ENCODE assay signal across 1 cellular context in the genomic region with DNA sequence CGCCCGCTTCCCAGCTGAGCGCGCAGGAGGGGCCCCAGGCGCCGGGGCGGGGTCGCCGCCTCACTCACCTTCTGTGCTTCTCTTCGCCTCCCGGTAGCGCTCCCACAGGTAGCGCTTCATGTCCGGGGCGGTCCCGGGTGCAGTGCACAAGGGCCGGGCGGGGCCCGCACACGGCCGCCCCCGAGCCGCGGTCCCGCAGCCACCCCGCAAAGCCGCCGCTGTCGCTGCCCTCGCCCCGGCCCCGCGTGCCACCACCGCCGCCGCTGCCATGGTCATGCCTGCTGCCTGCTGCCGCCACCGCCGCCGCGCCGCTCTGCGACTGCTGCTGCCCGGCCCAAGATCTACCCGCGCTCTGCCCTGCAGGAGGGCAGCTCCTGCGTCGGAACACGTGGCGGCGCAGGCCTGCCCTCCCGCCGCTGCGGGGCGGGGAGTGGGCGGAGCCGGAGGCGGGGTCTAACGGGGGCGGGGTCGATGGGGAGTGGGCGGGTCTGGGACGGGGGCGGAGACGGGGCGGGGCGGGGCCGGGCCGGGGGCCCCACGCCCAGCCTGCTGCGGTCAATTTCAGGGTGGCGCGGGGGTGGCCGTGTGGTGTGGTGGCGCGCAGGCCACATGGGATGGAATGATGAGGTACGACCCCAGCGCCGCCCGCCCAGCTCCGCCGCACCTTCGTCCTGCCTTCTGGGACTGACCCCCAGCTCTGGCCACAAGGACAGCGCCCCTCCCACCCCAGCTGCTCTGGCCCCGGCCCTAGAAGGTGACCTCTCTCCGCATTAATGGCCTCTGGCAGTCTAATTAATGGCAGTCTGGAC.
TF ChIP-seq lines count a peak whose summit lies in the region.

TSS of gene NT5DC3 (minus strand) at position 354 of the 809 bp plus-strand sequence. CDS start at position 276, 78 bp downstream.

TF ChIP-seq in HepG2, 621 proteins besides CTCF, POLR2A, EP300 and RAD21 (continued from another document and continues in another):
- no peak for TF ChIP-seq KIAA2018 (CRISPR knock-in tag; IDR thresholded peaks at IDR 0.05; ENCODE audit: borderline replicate concordance)
- no peak; the same call in 1 of the 2 replicates for TF ChIP-seq ZNF713 (CRISPR knock-in tag; IDR thresholded peaks at IDR 0.05)
- no peak for TF ChIP-seq ZNF7 (CRISPR knock-in tag; IDR thresholded peaks at IDR 0.05)
- no peak for TF ChIP-seq RXRA (CRISPR knock-in tag; IDR thresholded peaks at IDR 0.05)
- no peak for TF ChIP-seq SIX4 (CRISPR knock-in tag; IDR thresholded peaks at IDR 0.05)
- peak; percentile 83 for TF ChIP-seq HDAC1 (CRISPR knock-in tag; IDR thresholded peaks at IDR 0.05)
- TF ChIP-seq DNMT1 (CRISPR knock-in tag; IDR thresholded peaks at IDR 0.05): peak; percentile 41; the same call in 1 of the 2 replicates
- TF ChIP-seq ZNF383 (CRISPR knock-in tag; IDR thresholded peaks at IDR 0.05; ENCODE audit: borderline replicate concordance): no peak
- TF ChIP-seq AHR (CRISPR knock-in tag; IDR thresholded peaks at IDR 0.05): no peak
- TF ChIP-seq ZFP36L1 (CRISPR knock-in tag; IDR thresholded peaks at IDR 0.05): no peak
- no peak for TF ChIP-seq ZNF746 (CRISPR knock-in tag; IDR thresholded peaks at IDR 0.05)
- no peak for TF ChIP-seq ZNF879 (CRISPR knock-in tag; IDR thresholded peaks at IDR 0.05)
- TF ChIP-seq TIGD3 (CRISPR knock-in tag; IDR thresholded peaks at IDR 0.05; ENCODE audit: borderline replicate concordance): no peak
- TF ChIP-seq FOXA3 (CRISPR knock-in tag; IDR thresholded peaks at IDR 0.05): peak; percentile 47; the same call in 1 of the 2 replicates
- no peak for TF ChIP-seq ZNF704 (CRISPR knock-in tag; IDR thresholded peaks at IDR 0.05; ENCODE audit: borderline replicate concordance)
- peak; percentile 49; the same call in 1 of the 2 replicates for TF ChIP-seq SALL1 (CRISPR knock-in tag; IDR thresholded peaks at IDR 0.05)
- no peak for TF ChIP-seq ZNF143 (CRISPR knock-in tag; IDR thresholded peaks at IDR 0.05)
- no peak for TF ChIP-seq ZSCAN25 (CRISPR knock-in tag; IDR thresholded peaks at IDR 0.05)
- TF ChIP-seq ZNF652 (CRISPR knock-in tag; IDR thresholded peaks at IDR 0.05; ENCODE audit: borderline replicate concordance, low read depth): no peak
- TF ChIP-seq ZMYM2 (CRISPR knock-in tag; IDR thresholded peaks at IDR 0.05): no peak
- peak; percentile 60 for TF ChIP-seq GABPB1 (CRISPR knock-in tag; IDR thresholded peaks at IDR 0.05)
- no peak for TF ChIP-seq SNAPC5 (CRISPR knock-in tag; IDR thresholded peaks at IDR 0.05; ENCODE audit: borderline replicate concordance)
- no peak for TF ChIP-seq ISX (CRISPR knock-in tag; conservative IDR thresholded peaks at IDR 0.05)
- no peak for TF ChIP-seq ATAD3A (CRISPR knock-in tag; IDR thresholded peaks at IDR 0.05)
- no peak for TF ChIP-seq ARNT (IDR thresholded peaks at IDR 0.05)
- TF ChIP-seq, protein P1, sequence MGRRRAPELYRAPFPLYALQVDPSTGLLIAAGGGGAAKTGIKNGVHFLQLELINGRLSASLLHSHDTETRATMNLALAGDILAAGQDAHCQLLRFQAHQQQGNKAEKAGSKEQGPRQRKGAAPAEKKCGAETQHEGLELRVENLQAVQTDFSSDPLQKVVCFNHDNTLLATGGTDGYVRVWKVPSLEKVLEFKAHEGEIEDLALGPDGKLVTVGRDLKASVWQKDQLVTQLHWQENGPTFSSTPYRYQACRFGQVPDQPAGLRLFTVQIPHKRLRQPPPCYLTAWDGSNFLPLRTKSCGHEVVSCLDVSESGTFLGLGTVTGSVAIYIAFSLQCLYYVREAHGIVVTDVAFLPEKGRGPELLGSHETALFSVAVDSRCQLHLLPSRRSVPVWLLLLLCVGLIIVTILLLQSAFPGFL (CRISPR knock-in tag; IDR thresholded peaks at IDR 0.05): no peak
- peak; percentile 76; the same call in 1 of the 2 replicates for TF ChIP-seq ARID4A (CRISPR knock-in tag; IDR thresholded peaks at IDR 0.05; ENCODE audit: borderline replicate concordance)
- TF ChIP-seq NR2F1 (CRISPR knock-in tag; IDR thresholded peaks at IDR 0.05): no peak
- TF ChIP-seq ZMYM3 (CRISPR knock-in tag; IDR thresholded peaks at IDR 0.05): no peak
- no peak for TF ChIP-seq NFIC (IDR thresholded peaks at IDR 0.05; ENCODE audit: low read length)
- no peak for TF ChIP-seq NFE2L1 (CRISPR knock-in tag; IDR thresholded peaks at IDR 0.05; ENCODE audit: borderline replicate concordance)
- peak; percentile 59; the same call in 1 of the 2 replicates for TF ChIP-seq ZBTB2 (CRISPR knock-in tag; IDR thresholded peaks at IDR 0.05; ENCODE audit: low read depth)
- no peak for TF ChIP-seq RARA (CRISPR knock-in tag; IDR thresholded peaks at IDR 0.05)
- TF ChIP-seq, protein P2, sequence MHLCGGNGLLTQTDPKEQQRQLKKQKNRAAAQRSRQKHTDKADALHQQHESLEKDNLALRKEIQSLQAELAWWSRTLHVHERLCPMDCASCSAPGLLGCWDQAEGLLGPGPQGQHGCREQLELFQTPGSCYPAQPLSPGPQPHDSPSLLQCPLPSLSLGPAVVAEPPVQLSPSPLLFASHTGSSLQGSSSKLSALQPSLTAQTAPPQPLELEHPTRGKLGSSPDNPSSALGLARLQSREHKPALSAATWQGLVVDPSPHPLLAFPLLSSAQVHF (CRISPR knock-in tag; IDR thresholded peaks at IDR 0.05): 0 out of 2 replicates have a peak, but pooled peaks have one; percentile 44
- no peak for TF ChIP-seq NCOR1 (IDR thresholded peaks at IDR 0.05; ENCODE audit: borderline replicate concordance, low read length)
- TF ChIP-seq ARNT2 (CRISPR knock-in tag; IDR thresholded peaks at IDR 0.05; ENCODE audit: low read depth): peak; percentile 80
